14 cellular contexts compared by ENCODE assay signal in genomic region chr1:165443539-165444289, GRCh38. TPM values are rescaled to one million over a fixed set of nuclear protein-coding genes. Genes with fewer than 3 reads are reported as not detected.
DNase-seq lines count a peak whose midpoint lies in the region; ATAC-seq, FAIRE-seq and TF ChIP-seq lines count a peak whose summit lies in the region.
"Had no signal": no experiment of that assay in that cellular context is flagged by ENCODE, and none has a peak within 500 bp of the region (broad histone marks: within the 10 kb centered on the region; RNA-seq: fewer than 3 reads in every experiment).

No MANE protein-coding gene starts in this region.

- peak overlapping the region; percentile 59 to 88 (median 78) for H3K4me3 ChIP-seq in skeletal muscle tissue (ENCODE audit: low read length in 3 of 3)
- H3K4me3 ChIP-seq in HepG2 (replicated peaks in 1 of 3; ENCODE audit: insufficient read depth in 1 of 3, low read depth in 2 of 3, low read length in 3 of 3): no peak overlapping the region

- H3K9me3 Mint-ChIP-seq in CD4-positive, alpha-beta T cell: no peaks in the 10 kb centered on the region

- H2AFZ ChIP-seq in HepG2 (ENCODE audit: low read length): no peak overlapping the region

- H4K20me1 ChIP-seq in HepG2 (ENCODE audit: insufficient read depth, low read length): no peaks in the 10 kb centered on the region

- TF ChIP-seq EP300 in HepG2 (IDR thresholded peaks at IDR 0.05; ENCODE audit: low read depth in 2 of 2, low read length in 2 of 2) (no peak), HepG2 (CRISPR knock-in tag; IDR thresholded peaks at IDR 0.05; ENCODE audit: borderline replicate concordance) (no peak)

- 0% methylated on average over 3 of the region's 8 CpGs for WGBS in HepG2 (ENCODE audit: low lambda C conversion rate)

- no peak overlapping the region for H3K4me3 Mint-ChIP-seq in CD4-positive, alpha-beta T cell

- H3K9ac ChIP-seq in skeletal muscle tissue (ENCODE audit: low read depth in 1 of 3, low read length in 3 of 3) (peak overlapping the region; percentile 72 to 80 (median 80)), HepG2 (ENCODE audit: insufficient read depth, low read depth, low read length) (no peak overlapping the region)

- H3K27me3 Mint-ChIP-seq in CD4-positive, alpha-beta T cell: peaks cover 24% of the 10 kb centered on the region

- H3K36me3 ChIP-seq in skeletal muscle tissue (ENCODE audit: control insufficient read depth in 3 of 3, insufficient read depth in 3 of 3, low read length in 3 of 3) (no peaks in the 10 kb centered on the region), HepG2 (replicated peaks in 1 of 2; ENCODE audit: control insufficient read depth in 1 of 2, insufficient read depth in 2 of 2, low read length in 2 of 2) (no peaks in the 10 kb centered on the region)

- no peaks in the 10 kb centered on the region for H3K36me3 Mint-ChIP-seq in CD4-positive, alpha-beta T cell (ENCODE audit: low read depth)

- no peak for TF ChIP-seq RAD21 in HepG2 (CRISPR knock-in tag; IDR thresholded peaks at IDR 0.05)

- H3K9me3 ChIP-seq in skeletal muscle tissue (ENCODE audit: control insufficient read depth in 3 of 3, low read length in 3 of 3) (no peaks in the 10 kb centered on the region), HepG2 (ENCODE audit: low read length) (no peaks in the 10 kb centered on the region)
- H3K9me3 ChIP-seq in CD4-positive, alpha-beta T cell (ENCODE audit: control insufficient read depth, low read length): no peaks in the 10 kb centered on the region

- peak; percentile 78 for DNase-seq in NCI-H69 (lab: John Stamatoyannopoulos, UW)
- peak in 24 of 61 donors; percentile 8 to 58 (median 34) for DNase-seq in caudate nucleus (lab: John Stamatoyannopoulos, UW)
- DNase-seq in iPS-NIHi7 (ENCODE audit: extremely low spot score): peak; percentile 32
- no peak for DNase-seq in NCI-H345 treated with DMSO at 0.1 percent for 48 hours (lab: John Stamatoyannopoulos, UW; ENCODE audit: unreplicated experiment)
- DNase-seq in HepG2 (ENCODE audit: low spot score): no peak
- no peak for DNase-seq in CD4-positive, alpha-beta T cell
- DNase-seq: DMS153; NCI-H2171; SHP77 treated with DMSO at 0.1 percent for 48 hours; small intestine; stimulated activated CD8-positive, alpha-beta memory T cell treated with anti-CD3 and anti-CD28 coated beads, Interleukin-4, amount 100 ng/mL, for 48 hours had no signal

- CTCF ChIA-PET in HepG2 (lab: Yijun Ruan, JAX; ENCODE audit: low intra/inter-chr PET ratio, low total read pairs): no interaction called here
- CTCF ChIA-PET in CD4-positive, alpha-beta T cell (lab: Charles Lee): no interaction called here

- no peak for TF ChIP-seq POLR2A in HepG2 (IDR thresholded peaks at IDR 0.05; ENCODE audit: insufficient read depth in 1 of 2, low read depth in 2 of 2, low read length in 2 of 2)

- H3K27ac ChIP-seq in caudate nucleus (ENCODE audit: low read depth, low read length) (peak overlapping the region; percentile 18), skeletal muscle tissue (ENCODE audit: low read depth, low read length) (peak overlapping the region; percentile 73), HepG2 (ENCODE audit: extremely low read length, insufficient read depth, low read length) (no peak overlapping the region)
- H3K27ac ChIP-seq in CD4-positive, alpha-beta T cell (ENCODE audit: low read depth, low read length): no peak overlapping the region

- in situ Hi-C loops in HepG2 (cut with HindIII; ENCODE audit: extremely low pct_ligation_motif_present, low pct_unique_long_range_greater_than_20kb): no loop called here

- no peaks in the 10 kb centered on the region for H3K27me3 ChIP-seq in skeletal muscle tissue (ENCODE audit: control insufficient read depth in 3 of 3, insufficient read depth in 3 of 3, low read length in 3 of 3)
- peaks cover 0 to 21% of the 10 kb centered on the region in 2 experiments; a peak in 2 of 5 replicates for H3K27me3 ChIP-seq in HepG2 (ENCODE audit: control insufficient read depth in 1 of 2, insufficient read depth in 2 of 2, low read length in 2 of 2)
- peaks cover 64% of the 10 kb centered on the region for H3K27me3 ChIP-seq in CD4-positive, alpha-beta T cell (ENCODE audit: control insufficient read depth, insufficient read depth, low read length)

- no peak overlapping the region for H3K27ac Mint-ChIP-seq in CD4-positive, alpha-beta T cell

- intact Hi-C loops in HepG2 (cut with micrococcal nuclease; ENCODE audit: unreplicated experiment): no loop called here
- intact Hi-C loops in CD4-positive, alpha-beta T cell (cut with DNase I, micrococcal nuclease): no loop called here

- POLR2A ChIA-PET in HepG2 (lab: Yijun Ruan, JAX): no interaction called here
- POLR2A ChIA-PET in CD4-positive, alpha-beta T cell (lab: Charles Lee): interaction anchor here (0.6 kb wide), 1 partner anchor 1412 kb away, joined by 3 read pairs; no protein-coding TSS in a partner anchor

- FAIRE-seq in HepG2 (lab: Jason Lieb, UNC): no peak
- FAIRE-seq: small intestine had no signal

- H3K79me2 ChIP-seq in HepG2 (ENCODE audit: insufficient read depth, low read length): no peaks in the 10 kb centered on the region

- H3K4me2 ChIP-seq in HepG2 (ENCODE audit: low read depth, low read length): no peak overlapping the region

- no peaks in the 10 kb centered on the region for H3K4me1 Mint-ChIP-seq in CD4-positive, alpha-beta T cell (ENCODE audit: low read depth)

- BruUV-seq in HepG2 (replicated peaks; lab: Mats Ljungman, UMichigan): no TSS peak

- H3K4me1 ChIP-seq in skeletal muscle tissue (ENCODE audit: control insufficient read depth in 3 of 3, insufficient read depth in 3 of 3, low read length in 3 of 3) (peaks cover 10 to 27% (median 24%) of the 10 kb centered on the region in 3 donors), HepG2 (ENCODE audit: insufficient read depth, low read length) (no peaks in the 10 kb centered on the region)

- no peak for TF ChIP-seq CTCF in HepG2 (CRISPR knock-in tag; IDR thresholded peaks at IDR 0.05)
- no peak for TF ChIP-seq CTCF in CD4-positive, alpha-beta T cell (IDR thresholded peaks at IDR 0.05)

- ATAC-seq in HepG2 (no peak), HG02571 (IDR thresholded peaks at IDR 0.05; ENCODE audit: unreplicated experiment) (no peak)
- no peak for ATAC-seq in CD4-positive, alpha-beta T cell (ENCODE audit: poor library complexity)

TF ChIP-seq in HepG2, 621 proteins besides CTCF, POLR2A, EP300 and RAD21 (continues in another document):
- TF ChIP-seq MBNL3 (CRISPR knock-in tag; conservative IDR thresholded peaks at IDR 0.05) (no peak), RFXANK (CRISPR knock-in tag; IDR thresholded peaks at IDR 0.05) (no peak), NR0B2 (CRISPR knock-in tag; IDR thresholded peaks at IDR 0.05) (no peak), PLSCR1 (CRISPR knock-in tag; IDR thresholded peaks at IDR 0.05; ENCODE audit: borderline replicate concordance) (no peak), E2F1 (CRISPR knock-in tag; IDR thresholded peaks at IDR 0.05) (no peak), HCFC1 (IDR thresholded peaks at IDR 0.05; ENCODE audit: low read depth, low read length) (no peak)

RNA-seq across cellular contexts. Expression of gene RXRG, which starts 1.2 kb away (rescaled TPM):
- 39.1 TPM for total RNA-seq in skeletal muscle tissue
- total RNA-seq in HepG2 (2016; rRNA removed; fragmentation: Illumina TruSeq; extraction: Trizol): not detected in 2 replicates
- total RNA-seq in HepG2 (2016; cell fraction: cytosol; rRNA removed; fragmentation: Illumina TruSeq; extraction: Trizol; ENCODE audit: low read depth): 0.35 TPM in 1 of 2 replicates, not detected in the other
- not detected in 2 replicates for total RNA-seq in HepG2 (2016; cell fraction: insoluble cytoplasmic fraction; rRNA removed; fragmentation: Illumina TruSeq; extraction: Trizol)
- 0.21 TPM in 1 of 2 replicates, not detected in the other for total RNA-seq in HepG2 (2016; cell fraction: membrane; rRNA removed; fragmentation: Illumina TruSeq; extraction: Trizol)
- not detected in 2 replicates for total RNA-seq in HepG2 (2016; cell fraction: nucleus; rRNA removed; fragmentation: Illumina TruSeq; extraction: Trizol)
- not detected in 2 replicates for polyA plus RNA-seq in HepG2 (2011; rRNA removed)
- not detected in 2 replicates for polyA plus RNA-seq in HepG2 (2011; cell fraction: cytosol; rRNA removed)
- not detected in 2 replicates for polyA plus RNA-seq in HepG2 (2011; cell fraction: nucleus; rRNA removed)
- not detected in 2 replicates for polyA plus RNA-seq in HepG2 (2012)
- 0.07 and 0.10 TPM in 2 replicates for polyA plus RNA-seq in HepG2 (2016; cell fraction: cytosol; fragmentation: Illumina TruSeq; extraction: Trizol; ENCODE audit: low read depth)
- polyA plus RNA-seq in HepG2 (2016; cell fraction: insoluble cytoplasmic fraction; fragmentation: Illumina TruSeq; extraction: Trizol; ENCODE audit: low read depth): not detected in 2 replicates
- not detected in 2 replicates for polyA plus RNA-seq in HepG2 (2016; cell fraction: membrane; fragmentation: Illumina TruSeq; extraction: Trizol; ENCODE audit: low read depth)
- not detected in 2 replicates for polyA plus RNA-seq in HepG2 (2016; cell fraction: nucleus; fragmentation: Illumina TruSeq; extraction: Trizol; ENCODE audit: insufficient read depth, low read depth)
- not detected in 2 replicates for polyA minus RNA-seq in HepG2 (2011; rRNA and poly(A)+ RNA removed; ENCODE audit: low replicate concordance)
- not detected in 2 replicates for polyA minus RNA-seq in HepG2 (2011; cell fraction: cytosol; rRNA and poly(A)+ RNA removed)
- not detected in 2 replicates for polyA minus RNA-seq in HepG2 (2011; cell fraction: nucleus; rRNA and poly(A)+ RNA removed)
- total RNA-seq in CD4-positive, alpha-beta T cell: not detected
- total RNA-seq: epithelial cell of proximal tubule had no signal

Comparison
In these comparisons a context has a peak if more than half of its experiments do, and no peak if none do; other contexts are left out.
1. DNase-seq: peak in NCI-H69 (single experiment) and iPS-NIHi7 (single experiment); none in NCI-H345 treated with DMSO at 0.1 percent for 48 hours (single experiment), HepG2 (single experiment) and CD4-positive, alpha-beta T cell (0 of 10).
2. H3K27ac ChIP-seq: peak in caudate nucleus (single experiment) and skeletal muscle tissue (single experiment); none in HepG2 (single experiment) and CD4-positive, alpha-beta T cell (single experiment).
3. H3K4me3 ChIP-seq: peak in skeletal muscle tissue (3 of 3); none in HepG2 (0 of 3).
4. RNA of gene RXRG, which starts 1.2 kb away (total RNA-seq): 39.1 TPM in skeletal muscle tissue (single experiment); not detected in CD4-positive, alpha-beta T cell and 0.21 to 0.35 TPM in HepG2; every median in the first group is over 10 times any median in the second.